Comparison of ENCODE assay signal across 9 cellular contexts in genomic region chr3:100103558-100104441, GRCh38. TPM values are rescaled to one million over a fixed set of nuclear protein-coding genes. Genes with fewer than 3 reads are reported as not detected.
A peak's percentile ranks its signal among the peaks of the same experiment; 100 is the strongest.
DNase-seq lines count a peak whose midpoint lies in the region; ATAC-seq and TF ChIP-seq lines count a peak whose summit lies in the region.
"Had no signal": no experiment of that assay in that cellular context is flagged by ENCODE, and none has a peak within 500 bp of the region (broad histone marks: within the 10 kb centered on the region; RNA-seq: fewer than 3 reads in every experiment).

No MANE protein-coding gene starts in this region.

- no peak overlapping the region for H3K4me3 ChIP-seq in rectal smooth muscle tissue (ENCODE audit: low read length)
- no peak overlapping the region for H3K4me3 ChIP-seq in CD8-positive, alpha-beta T cell (ENCODE audit: low read depth, low read length)
- H3K4me3 ChIP-seq: SK-N-MC had no signal

- no peaks in the 10 kb centered on the region for H3K27me3 Mint-ChIP-seq in activated CD8-positive, alpha-beta T cell treated with anti-CD3 and anti-CD28 coated beads for 36 hours
- no peaks in the 10 kb centered on the region for H3K27me3 Mint-ChIP-seq in CD8-positive, alpha-beta T cell (ENCODE audit: low read depth)

- H3K27ac Mint-ChIP-seq in activated CD8-positive, alpha-beta T cell treated with anti-CD3 and anti-CD28 coated beads for 36 hours: peak overlapping the region; percentile 93
- H3K27ac Mint-ChIP-seq in CD8-positive, alpha-beta T cell: no peak overlapping the region

- no peak for TF ChIP-seq CTCF in activated CD8-positive, alpha-beta T cell treated with anti-CD3 and anti-CD28 coated beads for 36 hours (IDR thresholded peaks at IDR 0.05)
- TF ChIP-seq CTCF in CD8-positive, alpha-beta T cell (IDR thresholded peaks at IDR 0.05): no peak

- H3K36me3 ChIP-seq in rectal smooth muscle tissue (ENCODE audit: control insufficient read depth, insufficient read depth, low read length): no peaks in the 10 kb centered on the region
- H3K36me3 ChIP-seq in CD8-positive, alpha-beta T cell (ENCODE audit: insufficient read depth, low read length): no peaks in the 10 kb centered on the region

- peaks cover 35% of the 10 kb centered on the region for H3K36me3 Mint-ChIP-seq in activated CD8-positive, alpha-beta T cell treated with anti-CD3 and anti-CD28 coated beads for 36 hours (ENCODE audit: low read depth)
- H3K36me3 Mint-ChIP-seq in CD8-positive, alpha-beta T cell: peaks cover 9% of the 10 kb centered on the region

- H3K27me3 ChIP-seq in rectal smooth muscle tissue (ENCODE audit: control insufficient read depth, insufficient read depth, low read length): no peaks in the 10 kb centered on the region
- no peaks in the 10 kb centered on the region for H3K27me3 ChIP-seq in CD8-positive, alpha-beta T cell (ENCODE audit: insufficient read depth, low read length)

- DNase-seq in GM04503 (ENCODE audit: low read depth): peak; percentile 67
- peak; percentile 60 for DNase-seq in activated CD8-positive, alpha-beta T cell treated with anti-CD3 and anti-CD28 coated beads for 36 hours
- DNase-seq in SKM-1 (lab: John Stamatoyannopoulos, UW; ENCODE audit: unreplicated experiment): no peak
- no peak for DNase-seq in CD8-positive, alpha-beta T cell
- no peak for DNase-seq in activated naive CD4-positive, alpha-beta T cell treated with anti-CD3 and anti-CD28 coated beads, Interleukin-2, amount 50 U/mL, for 16 hours

- peaks cover 2% of the 10 kb centered on the region for H3K9me3 Mint-ChIP-seq in activated CD8-positive, alpha-beta T cell treated with anti-CD3 and anti-CD28 coated beads for 36 hours
- H3K9me3 Mint-ChIP-seq in CD8-positive, alpha-beta T cell: peaks cover 2% of the 10 kb centered on the region

- ATAC-seq in GM19468 (IDR thresholded peaks at IDR 0.05; ENCODE audit: extremely low read depth, unreplicated experiment) (peak; percentile 92), HG03469 (IDR thresholded peaks at IDR 0.05; ENCODE audit: unreplicated experiment) (peak; percentile 65)
- peak; percentile 88 for ATAC-seq in activated CD8-positive, alpha-beta T cell treated with anti-CD3 and anti-CD28 coated beads for 36 hours
- ATAC-seq in CD8-positive, alpha-beta T cell: no peak

- H3K4me1 ChIP-seq in rectal smooth muscle tissue (ENCODE audit: control insufficient read depth, insufficient read depth, low read length): peaks cover 42% of the 10 kb centered on the region
- H3K4me1 ChIP-seq in CD8-positive, alpha-beta T cell (ENCODE audit: insufficient read depth, low read length): no peaks in the 10 kb centered on the region

- POLR2A ChIA-PET in activated CD8-positive, alpha-beta T cell treated with anti-CD3 and anti-CD28 coated beads for 36 hours (lab: Charles Lee): interaction anchor here (1.0 to 1.4 kb wide), 3 partner anchors 13 to 286 kb away, joined by 3 read pairs; partner anchors contain the start of gene CMSS1
- POLR2A ChIA-PET in CD8-positive, alpha-beta T cell (lab: Charles Lee): no interaction called here

- peaks cover 33% of the 10 kb centered on the region for H3K4me1 Mint-ChIP-seq in activated CD8-positive, alpha-beta T cell treated with anti-CD3 and anti-CD28 coated beads for 36 hours (ENCODE audit: low read depth)
- H3K4me1 Mint-ChIP-seq in CD8-positive, alpha-beta T cell (ENCODE audit: low read depth): no peaks in the 10 kb centered on the region

- H3K9ac ChIP-seq in rectal smooth muscle tissue (ENCODE audit: low read length): no peak overlapping the region

- H3K27ac ChIP-seq in rectal smooth muscle tissue (ENCODE audit: low read depth, low read length): peak overlapping the region; percentile 6
- H3K27ac ChIP-seq in CD8-positive, alpha-beta T cell (ENCODE audit: low read depth, low read length): no peak overlapping the region

- CTCF ChIA-PET in activated CD8-positive, alpha-beta T cell treated with anti-CD3 and anti-CD28 coated beads for 36 hours (lab: Charles Lee): interaction anchor here (0.5 to 3.7 kb wide), 8 partner anchors 14 to 271 kb away, joined by 3 to 16 read pairs (median 5); no protein-coding TSS in a partner anchor
- CTCF ChIA-PET in CD8-positive, alpha-beta T cell (lab: Charles Lee): interaction anchor here (0.5 kb wide), 1 partner anchor 335 kb away, joined by 3 read pairs; no protein-coding TSS in a partner anchor

- H3K4me3 Mint-ChIP-seq in activated CD8-positive, alpha-beta T cell treated with anti-CD3 and anti-CD28 coated beads for 36 hours: no peak overlapping the region
- H3K4me3 Mint-ChIP-seq in CD8-positive, alpha-beta T cell: no peak overlapping the region

- intact Hi-C loops in activated CD8-positive, alpha-beta T cell treated with anti-CD3 and anti-CD28 coated beads for 36 hours (cut with micrococcal nuclease): no loop called here
- intact Hi-C loops in CD8-positive, alpha-beta T cell (cut with DNase I, micrococcal nuclease): no loop called here

- no peaks in the 10 kb centered on the region for H3K9me3 ChIP-seq in CD8-positive, alpha-beta T cell (ENCODE audit: low read length)

RNA-seq across cellular contexts. Expression of gene FILIP1L, which starts 10.5 kb away (rescaled TPM):
- under 1 TPM; 0.11 to 0.13 TPM for total RNA-seq in activated CD8-positive, alpha-beta T cell treated with anti-CD3 and anti-CD28 coated beads for 36 hours
- under 1 TPM; 0.11 to 0.14 TPM for total RNA-seq in CD8-positive, alpha-beta T cell

Comparison
In these comparisons a context has a peak if more than half of its experiments do, and no peak if none do; other contexts are left out.
1. DNase-seq: peak in GM04503 (single experiment) and activated CD8-positive, alpha-beta T cell treated with anti-CD3 and anti-CD28 coated beads for 36 hours (single experiment); none in SKM-1 (single experiment), CD8-positive, alpha-beta T cell (0 of 7) and activated naive CD4-positive, alpha-beta T cell treated with anti-CD3 and anti-CD28 coated beads, Interleukin-2, amount 50 U/mL, for 16 hours (single experiment).